Comparison of ENCODE assay signal across 19 cellular contexts in genomic region chr3:122945230-122945629, GRCh38.
DNase-seq lines count a peak whose midpoint lies in the region; ATAC-seq, FAIRE-seq and TF ChIP-seq lines count a peak whose summit lies in the region.
"Had no signal": no experiment of that assay in that cellular context is flagged by ENCODE, and none has a peak within 500 bp of the region (broad histone marks: within the 10 kb centered on the region; RNA-seq: fewer than 3 reads in every experiment).

No MANE protein-coding gene starts in this region.

- H3K4me3 ChIP-seq in BLaER1 (no peak overlapping the region), OCI-LY3 (ENCODE audit: low read length) (peak overlapping the region; percentile 58), K562 (no peak overlapping the region)
- H3K4me3 ChIP-seq: HAP-1 had no signal

- peaks cover 5% of the 10 kb centered on the region for H3K9me3 Mint-ChIP-seq in nephron
- no peaks in the 10 kb centered on the region for H3K9me3 Mint-ChIP-seq in activated T-helper 17 cell treated with anti-CD3 and anti-CD28 coated beads, Interleukin-2, amount 50 U/mL, for 72 hours
- H3K9me3 Mint-ChIP-seq: CD4-positive, alpha-beta memory T cell; HFFc6 had no signal

- H3K36me3 ChIP-seq in BLaER1: no peaks in the 10 kb centered on the region
- H3K36me3 ChIP-seq in OCI-LY3 (replicated peaks; ENCODE audit: low read depth, low read length): peaks cover 7% of the 10 kb centered on the region
- H3K36me3 ChIP-seq in K562 (ENCODE audit: control insufficient read depth, insufficient read depth, low read length): no peaks in the 10 kb centered on the region
- H3K36me3 ChIP-seq: HAP-1 had no signal

- DNase-seq in K562 (ENCODE audit: extremely low read depth in 1 of 4, low spot score in 3 of 4): no peak
- no peak for DNase-seq in stimulated activated CD8-positive, alpha-beta memory T cell treated with anti-CD3 and anti-CD28 coated beads, Interleukin-4, amount 100 ng/mL, for 48 hours
- DNase-seq: C1 segment of cervical spinal cord; Calu3; CD4-positive, alpha-beta memory T cell; COR-L47; DMS53; GF-D8 had no signal

- ATAC-seq in K562 (no peak), GM19452 (IDR thresholded peaks at IDR 0.05; ENCODE audit: unreplicated experiment) (no peak)
- ATAC-seq in activated T-helper 17 cell treated with anti-CD3 and anti-CD28 coated beads, Interleukin-2, amount 50 U/mL, for 72 hours (replicated peaks): no peak

- H3K27me3 Mint-ChIP-seq in nephron (ENCODE audit: low read depth): peaks cover 8% of the 10 kb centered on the region
- H3K27me3 Mint-ChIP-seq in activated T-helper 17 cell treated with anti-CD3 and anti-CD28 coated beads, Interleukin-2, amount 50 U/mL, for 72 hours: peaks cover 8% of the 10 kb centered on the region
- H3K27me3 Mint-ChIP-seq: B cell had no signal

- H3K4me3 Mint-ChIP-seq in nephron: peak overlapping the region in 2 of 3 experiments; percentile 52 to 59
- no peak overlapping the region for H3K4me3 Mint-ChIP-seq in activated T-helper 17 cell treated with anti-CD3 and anti-CD28 coated beads, Interleukin-2, amount 50 U/mL, for 72 hours
- H3K4me3 Mint-ChIP-seq: B cell; CD4-positive, alpha-beta memory T cell; HFFc6 had no signal

- H3K4me1 ChIP-seq in BLaER1 (peaks cover 69% of the 10 kb centered on the region), OCI-LY3 (ENCODE audit: low read length) (peaks cover 74% of the 10 kb centered on the region), K562 (replicated peaks in 1 of 2; ENCODE audit: control insufficient read depth in 2 of 2, insufficient read depth in 2 of 2, low read length in 2 of 2) (peaks cover 0 to 5% of the 10 kb centered on the region in 2 experiments; a peak in 1 of 5 replicates)
- H3K4me1 ChIP-seq: HAP-1 had no signal

- TF ChIP-seq EP300 in K562 (IDR thresholded peaks at IDR 0.05; ENCODE audit: low read length): no peak

- POLR2A ChIA-PET in K562 (lab: Yijun Ruan, JAX): no interaction called here

- H3K9me3 ChIP-seq in BLaER1 (no peaks in the 10 kb centered on the region), OCI-LY3 (ENCODE audit: insufficient read depth, low read length) (peaks cover 1% of the 10 kb centered on the region; the same call in 1 of the 2 replicates), K562 (replicated peaks; ENCODE audit: control insufficient read depth, insufficient read depth, low read depth, low read length) (no peaks in the 10 kb centered on the region)
- H3K9me3 ChIP-seq: HAP-1 had no signal

- H2AFZ ChIP-seq in OCI-LY3 (ENCODE audit: low read depth, low read length) (no peak overlapping the region), K562 (ENCODE audit: low read depth, low read length) (no peak overlapping the region)

- H3K4me2 ChIP-seq in BLaER1 (peak overlapping the region; percentile 81), OCI-LY3 (ENCODE audit: low read length) (peak overlapping the region; percentile 92), K562 (ENCODE audit: insufficient read depth, low read length) (no peak overlapping the region)

- H3K27ac Mint-ChIP-seq in nephron: peak overlapping the region; percentile 65 to 91 (median 85)
- H3K27ac Mint-ChIP-seq in activated T-helper 17 cell treated with anti-CD3 and anti-CD28 coated beads, Interleukin-2, amount 50 U/mL, for 72 hours: no peak overlapping the region
- H3K27ac Mint-ChIP-seq: B cell; CD4-positive, alpha-beta memory T cell; HFFc6 had no signal

- no peak for TF ChIP-seq RAD21 in K562 (CRISPR knock-in tag; conservative IDR thresholded peaks at IDR 0.05 in 1 of 2, IDR thresholded peaks at IDR 0.05 in 1 of 2)

- no TSS peak for BruUV-seq in K562 (replicated peaks; lab: Mats Ljungman, UMichigan)

- intact Hi-C loops in K562 (cut with micrococcal nuclease): loop anchor here (10.0 kb wide), 2 partner anchors 310 to 380 kb away; partner anchors contain the start of genes DTX3L and PARP9

- TF ChIP-seq CTCF in OCI-LY3 (IDR thresholded peaks at IDR 0.05; ENCODE audit: low read depth, low read length): no peak
- no peak for TF ChIP-seq CTCF in K562 (IDR thresholded peaks at IDR 0.05 in 2 of 3, conservative IDR thresholded peaks at IDR 0.05 in 1 of 3; ENCODE audit: insufficient read depth in 2 of 3, low read depth in 1 of 3, low read length in 3 of 3)
- TF ChIP-seq CTCF in nephron (IDR thresholded peaks at IDR 0.05; ENCODE audit: unreplicated experiment in 3 of 3): no peak

- H3K27me3 ChIP-seq in BLaER1 (no peaks in the 10 kb centered on the region), OCI-LY3 (ENCODE audit: low read depth, low read length) (no peaks in the 10 kb centered on the region), K562 (ENCODE audit: control insufficient read depth in 2 of 2, insufficient read depth in 2 of 2, low read length in 2 of 2) (peaks cover 0 to 14% of the 10 kb centered on the region in 2 experiments; a peak in 3 of 5 replicates)

- peaks cover 2% of the 10 kb centered on the region for H3K36me3 Mint-ChIP-seq in nephron (ENCODE audit: low read depth)
- no peaks in the 10 kb centered on the region for H3K36me3 Mint-ChIP-seq in activated T-helper 17 cell treated with anti-CD3 and anti-CD28 coated beads, Interleukin-2, amount 50 U/mL, for 72 hours (ENCODE audit: low read depth)
- H3K36me3 Mint-ChIP-seq: CD4-positive, alpha-beta memory T cell had no signal

- H3K79me2 ChIP-seq in OCI-LY3 (ENCODE audit: low read length): no peaks in the 10 kb centered on the region
- no peaks in the 10 kb centered on the region for H3K79me2 ChIP-seq in K562 (ENCODE audit: control insufficient read depth, insufficient read depth, low read length)

- H3K27ac ChIP-seq in BLaER1 (no peak overlapping the region), OCI-LY3 (ENCODE audit: low read length) (peak overlapping the region; percentile 90), K562 (ENCODE audit: extremely low read depth, low read depth, low read length) (no peak overlapping the region)

- peaks cover 69% of the 10 kb centered on the region for H3K4me1 Mint-ChIP-seq in nephron
- peaks cover 5% of the 10 kb centered on the region for H3K4me1 Mint-ChIP-seq in activated T-helper 17 cell treated with anti-CD3 and anti-CD28 coated beads, Interleukin-2, amount 50 U/mL, for 72 hours

- H4K20me1 ChIP-seq in BLaER1 (peaks cover 7% of the 10 kb centered on the region; the same call in 1 of the 2 replicates), OCI-LY3 (ENCODE audit: insufficient read depth, low read length) (no peaks in the 10 kb centered on the region), K562 (replicated peaks; ENCODE audit: control insufficient read depth, insufficient read depth, low read length) (no peaks in the 10 kb centered on the region; the same call in 1 of the 2 replicates)

- in situ Hi-C loops in K562 (cut with MboI): loop anchor here (10.0 kb wide), 1 partner anchor 870 kb away; no protein-coding TSS in a partner anchor

- CTCF ChIA-PET in K562 (lab: Yijun Ruan, JAX; ENCODE audit: low intra/inter-chr PET ratio): no interaction called here

- H3K9ac ChIP-seq in BLaER1 (no peak overlapping the region), OCI-LY3 (ENCODE audit: low read length) (peak overlapping the region; percentile 55; the same call in 1 of the 2 replicates), K562 (ENCODE audit: insufficient read depth in 1 of 2, low read depth in 2 of 2, low read length in 2 of 2) (no peak overlapping the region)

- 0% methylated on average over 2 of the region's 2 CpGs for WGBS in K562 (ENCODE audit: insufficient coverage, low coverage, missing lambda C conversion rate)

- no peak for TF ChIP-seq POLR2A in K562 (conservative IDR thresholded peaks at IDR 0.05)

- H3K9me1 ChIP-seq in K562 (ENCODE audit: control insufficient read depth, insufficient read depth, low read length): no peaks in the 10 kb centered on the region

- no peak for FAIRE-seq in K562 (lab: Jason Lieb, UNC)
- FAIRE-seq: GM12891, GM18507, H54 had no signal

TF ChIP-seq in K562, 482 proteins besides CTCF, POLR2A, EP300 and RAD21 (continues in another document):
- peak; percentile 94 for TF ChIP-seq ZFP36 (IDR thresholded peaks at IDR 0.05; ENCODE audit: low read depth, low read length, partially characterized antibody)
